12 cellular contexts compared by ENCODE assay signal in genomic region chr22:19974935-19975706, GRCh38. TPM values are rescaled to one million over a fixed set of nuclear protein-coding genes. Genes with fewer than 3 reads are reported as not detected.
DNase-seq lines count a peak whose midpoint lies in the region; ATAC-seq and TF ChIP-seq lines count a peak whose summit lies in the region.
"Had no signal": no experiment of that assay in that cellular context is flagged by ENCODE, and none has a peak within 500 bp of the region (broad histone marks: within the 10 kb centered on the region; RNA-seq: fewer than 3 reads in every experiment).

No MANE protein-coding gene starts in this region.

- peaks cover 12% of the 10 kb centered on the region for H3K27me3 Mint-ChIP-seq in glutamatergic neuron (ENCODE audit: unreplicated experiment)
- H3K27me3 Mint-ChIP-seq: T-helper 17 cell had no signal

- no peak for TF ChIP-seq CTCF in A673 (conservative IDR thresholded peaks at IDR 0.05; ENCODE audit: low read depth, low read length)
- no peak for TF ChIP-seq CTCF in glutamatergic neuron (IDR thresholded peaks at IDR 0.05; ENCODE audit: partially characterized antibody, unreplicated experiment)
- TF ChIP-seq CTCF in body of pancreas (IDR thresholded peaks at IDR 0.05) = no peak

- H3K27ac ChIP-seq in A673 (ENCODE audit: low read depth, low read length, poor library complexity, severe bottlenecking) (peak overlapping the region; percentile 56), body of pancreas (no peak overlapping the region)
- H3K27ac ChIP-seq: left ventricle myocardium inferior had no signal

- H3K36me3 ChIP-seq in A673 (ENCODE audit: insufficient read depth, low read length, poor library complexity, severe bottlenecking) = no peaks in the 10 kb centered on the region
- no peaks in the 10 kb centered on the region for H3K36me3 ChIP-seq in body of pancreas (replicated peaks in 1 of 2; ENCODE audit: insufficient read depth in 1 of 2, low read depth in 2 of 2)

- H3K9me3 ChIP-seq in A673 (ENCODE audit: low read depth, low read length, poor library complexity, severe bottlenecking) (no peaks in the 10 kb centered on the region), body of pancreas (no peaks in the 10 kb centered on the region)
- H3K9me3 ChIP-seq: left ventricle myocardium inferior, sigmoid colon had no signal

- 73 to 84% methylated on average over 11 to 12 of the region's 13 CpGs for WGBS in body of pancreas, 2 donors

- peaks cover 4% of the 10 kb centered on the region for H3K9me3 Mint-ChIP-seq in glutamatergic neuron (ENCODE audit: unreplicated experiment)

- peak overlapping the region; percentile 6 for H3K4me3 Mint-ChIP-seq in glutamatergic neuron (ENCODE audit: unreplicated experiment)
- H3K4me3 Mint-ChIP-seq: T-helper 17 cell had no signal

- POLR2A ChIA-PET in A673 (lab: Charles Lee; ENCODE audit: low non-redundant PET) = no interaction called here

- peaks cover 11% of the 10 kb centered on the region for H3K4me1 Mint-ChIP-seq in glutamatergic neuron (ENCODE audit: low read depth, unreplicated experiment)

- no peak overlapping the region for H3K4me3 ChIP-seq in A673 (ENCODE audit: low read depth, low read length, poor library complexity, severe bottlenecking)
- H3K4me3 ChIP-seq in body of pancreas = no peak overlapping the region
- H3K4me3 ChIP-seq: left ventricle myocardium inferior, sigmoid colon had no signal

- ATAC-seq in body of pancreas (no peak), HG02970 (IDR thresholded peaks at IDR 0.05; ENCODE audit: low FRiP score, unreplicated experiment) (no peak)
- ATAC-seq: T-helper 17 cell had no signal

- no peak for TF ChIP-seq POLR2A in body of pancreas (IDR thresholded peaks at IDR 0.05)

- CTCF ChIA-PET in A673 (lab: Charles Lee) = no interaction called here

- H3K4me1 ChIP-seq in A673 (ENCODE audit: insufficient read depth, low read length, poor library complexity, severe bottlenecking) = peaks cover 16% of the 10 kb centered on the region
- no peaks in the 10 kb centered on the region for H3K4me1 ChIP-seq in body of pancreas

- H3K27ac Mint-ChIP-seq in glutamatergic neuron (ENCODE audit: unreplicated experiment) = peak overlapping the region; percentile 33
- H3K27ac Mint-ChIP-seq: T-helper 17 cell had no signal

- no TSS peak for BruUV-seq in A673 (replicated peaks; lab: Mats Ljungman, UMichigan)

- DNase-seq in A673 (ENCODE audit: low spot score) (peak; percentile 55), G401 (ENCODE audit: low spot score) (peak; percentile 69), NCI-H748 treated with DMSO at 0.1 percent for 48 hours (lab: John Stamatoyannopoulos, UW) (peak; percentile 63), glutamatergic neuron (no peak), hypothalamus (lab: John Stamatoyannopoulos, UW) (no peak), body of pancreas (no peak), pons (ENCODE audit: low spot score) (no peak)
- DNase-seq: left ventricle myocardium inferior, NCI-H510A, sigmoid colon, T-helper 17 cell had no signal

- in situ Hi-C loops in G401 (cut with HindIII; ENCODE audit: low sequenced_read_pairs) = loop anchor here (25.0 kb wide), 1 partner anchor 213 kb away; the partner anchor contains the start of gene TBX1

- H3K27me3 ChIP-seq in A673 (replicated peaks; ENCODE audit: insufficient read depth, low read depth, low read length, poor library complexity) (no peaks in the 10 kb centered on the region), body of pancreas (no peaks in the 10 kb centered on the region)
- H3K27me3 ChIP-seq: sigmoid colon had no signal

- no peaks in the 10 kb centered on the region for H3K36me3 Mint-ChIP-seq in glutamatergic neuron (ENCODE audit: unreplicated experiment)

- intact Hi-C loops in A673 (cut with micrococcal nuclease; ENCODE audit: unreplicated experiment) = loop anchor here (5.0 to 10.0 kb wide), 3 partner anchors 110 to 320 kb away; partner anchors contain the start of gene DGCR8
- intact Hi-C loops in body of pancreas (cut with DNase I) = loop anchor here (5.0 to 10.0 kb wide), 2 partner anchors 147 to 320 kb away; no protein-coding TSS in a partner anchor

RNA-seq across cellular contexts. Expression of gene TXNRD2, which starts 33.5 kb away (rescaled TPM):
- 25.2 and 32.6 TPM in 2 replicates for total RNA-seq in A673 (2021)
- total RNA-seq in G401 (2014; rRNA removed; shearing (Covaris generic)) = 86.5 and 96.6 TPM in 2 replicates
- 6.4 TPM for total RNA-seq in glutamatergic neuron (ENCODE audit: unreplicated experiment)
- 10 to 100 TPM; 22.1 to 23.6 TPM for total RNA-seq in body of pancreas

RNA-seq across cellular contexts. Expression of gene COMT, which starts 33.5 kb away (rescaled TPM):
- total RNA-seq in A673 (2021) (87.8 and 98.6 TPM in 2 replicates), glutamatergic neuron (ENCODE audit: unreplicated experiment) (34.8 TPM), body of pancreas (10 to 100 TPM; 85.6 to 98.2 TPM)
- 142 and 187 TPM in 2 replicates for total RNA-seq in G401 (2014; rRNA removed; shearing (Covaris generic))

RNA-seq across cellular contexts. Expression of gene ARVCF, which starts 41.5 kb away (rescaled TPM):
- 11.1 and 17.2 TPM in 2 replicates for total RNA-seq in A673 (2021)
- total RNA-seq in G401 (2014; rRNA removed; shearing (Covaris generic)) = 13.8 and 14.9 TPM in 2 replicates
- 119 TPM for total RNA-seq in glutamatergic neuron (ENCODE audit: unreplicated experiment)
- 100 to 1,000 TPM in 1 of 2 donors, 10 to 100 TPM in 1; 36.6 to 150 TPM for total RNA-seq in body of pancreas

RNA-seq across cellular contexts. Expression of gene TANGO2, which starts 45.8 kb away (rescaled TPM):
- 17.7 and 21.5 TPM in 2 replicates for total RNA-seq in A673 (2021)
- 13.2 and 19.0 TPM in 2 replicates for total RNA-seq in G401 (2014; rRNA removed; shearing (Covaris generic))
- total RNA-seq in glutamatergic neuron (ENCODE audit: unreplicated experiment) = 31.8 TPM
- total RNA-seq in body of pancreas = 10 to 100 TPM; 10.5 to 19.7 TPM

Comparison
In these comparisons a context has a peak if more than half of its experiments do, and no peak if none do; other contexts are left out.
1. DNase-seq: peak in A673 (single experiment), G401 (single experiment) and NCI-H748 treated with DMSO at 0.1 percent for 48 hours (single experiment); none in glutamatergic neuron (single experiment), hypothalamus (0 of 51), body of pancreas (0 of 4) and pons (single experiment).